Comparison of ENCODE assay signal across 30 cellular contexts in genomic region chr2:203960791-203961190, GRCh38. TPM values are rescaled to one million over a fixed set of nuclear protein-coding genes. Genes with fewer than 3 reads are reported as not detected.
DNase-seq lines count a peak whose midpoint lies in the region; ATAC-seq and TF ChIP-seq lines count a peak whose summit lies in the region.
"Had no signal": no experiment of that assay in that cellular context is flagged by ENCODE, and none has a peak within 500 bp of the region (broad histone marks: within the 10 kb centered on the region; RNA-seq: fewer than 3 reads in every experiment).

No MANE protein-coding gene starts in this region.

- H3F3A ChIP-seq in SK-N-SH (replicated peaks; ENCODE audit: insufficient read depth): no peaks in the 10 kb centered on the region

- no peaks in the 10 kb centered on the region for H3K9me2 ChIP-seq in SK-N-SH

- H3K4me1 Mint-ChIP-seq in T-helper 17 cell: peaks cover 35% of the 10 kb centered on the region

- H3K9me3 ChIP-seq in SK-N-SH (no peaks in the 10 kb centered on the region), T-helper 17 cell (ENCODE audit: control insufficient read depth, low read length, poor library complexity, severe bottlenecking) (no peaks in the 10 kb centered on the region), osteoblast (ENCODE audit: low read depth, low read length) (no peaks in the 10 kb centered on the region)

- H3K27me3 ChIP-seq in SK-N-SH (ENCODE audit: insufficient read depth) (no peaks in the 10 kb centered on the region), osteoblast (ENCODE audit: insufficient read depth, low read length) (peaks cover 3% of the 10 kb centered on the region)

- no peak overlapping the region for H3K9ac ChIP-seq in SK-N-SH

- 41% methylated on average over 2 of the region's 2 CpGs for WGBS in SK-N-SH (ENCODE audit: low lambda C conversion rate)

- peak; percentile 26; the same call in 1 of the 3 replicates for ATAC-seq in SK-N-SH treated with all-trans-retinoic acid at 6 μM for 48 hours
- ATAC-seq in T-helper 17 cell: peak; percentile 38
- no peak for ATAC-seq in HG03457 (IDR thresholded peaks at IDR 0.05; ENCODE audit: unreplicated experiment)
- ATAC-seq: HepG2, K562 had no signal

- DNase-seq in SK-N-SH (no peak), T-helper 17 cell (no peak), choroid plexus epithelial cell (ENCODE audit: low read depth) (peak; percentile 4), osteoblast (ENCODE audit: insufficient read length, low spot score, missing footprints) (peak; percentile 38), T-helper 2 cell (no peak)
- DNase-seq in effector CD8-positive, alpha-beta T cell (lab: John Stamatoyannopoulos, UW): no peak
- DNase-seq: Calu3; CD8-positive, alpha-beta memory T cell; DMS153; GDM1; MM.1S; NCI-H1092; NCI-H1436 treated with DMSO at 0.1 percent for 48 hours; NCI-H2029 treated with DMSO at 0.1 percent for 48 hours; NCI-H226; NCI-H524; NCI-H774; NK-92 treated with Interleukin-12 subunit alpha and Interleukin-12 subunit beta, amount 100 ng/mL, for 24 hours; SIG-M5 had no signal

- no peak for TF ChIP-seq CTCF in SK-N-SH (IDR thresholded peaks at IDR 0.05)
- TF ChIP-seq CTCF in choroid plexus epithelial cell (conservative IDR thresholded peaks at IDR 0.05; ENCODE audit: low read depth, low read length): no peak
- TF ChIP-seq CTCF in osteoblast (IDR thresholded peaks at IDR 0.05; ENCODE audit: extremely low read depth, low read depth, low read length): no peak

- peaks cover 15% of the 10 kb centered on the region for H3K36me3 Mint-ChIP-seq in T-helper 17 cell (ENCODE audit: low read depth)

- H3K4me3 Mint-ChIP-seq in T-helper 17 cell: no peak overlapping the region
- H3K4me3 Mint-ChIP-seq: CD8-positive, alpha-beta memory T cell had no signal

- H3K27ac ChIP-seq in SK-N-SH (ENCODE audit: low read depth in 2 of 2, low read length in 1 of 2) (no peak overlapping the region), osteoblast (ENCODE audit: low read depth, low read length) (no peak overlapping the region)
- H3K27ac ChIP-seq: 22Rv1, C4-2B, RWPE1 had no signal

- TF ChIP-seq RAD21 in SK-N-SH (IDR thresholded peaks at IDR 0.05; ENCODE audit: low read length): no peak

- no peak overlapping the region for H2AFZ ChIP-seq in SK-N-SH (ENCODE audit: low read depth)
- no peak overlapping the region for H2AFZ ChIP-seq in osteoblast (ENCODE audit: low read length)

- H3K4me3 ChIP-seq in SK-N-SH (ENCODE audit: low read depth in 2 of 2, low read length in 1 of 2): no peak overlapping the region
- no peak overlapping the region for H3K4me3 ChIP-seq in choroid plexus epithelial cell (ENCODE audit: low read depth, low read length)
- H3K4me3 ChIP-seq in osteoblast (ENCODE audit: insufficient read depth, low read length): no peak overlapping the region
- H3K4me3 ChIP-seq: K562 had no signal

- CTCF ChIA-PET in SK-N-SH (lab: Yijun Ruan, JAX): interaction anchor here (1.4 kb wide), 1 partner anchor 48 kb away, joined by 3 read pairs; no protein-coding TSS in a partner anchor

- no peaks in the 10 kb centered on the region for H3K27me3 Mint-ChIP-seq in T-helper 17 cell
- H3K27me3 Mint-ChIP-seq: CD8-positive, alpha-beta memory T cell had no signal

- H3K79me2 ChIP-seq in SK-N-SH (ENCODE audit: insufficient read depth) (no peaks in the 10 kb centered on the region), osteoblast (ENCODE audit: insufficient read depth, low read length) (no peaks in the 10 kb centered on the region)

- no peak overlapping the region for H3K4me2 ChIP-seq in SK-N-SH
- H3K4me2 ChIP-seq in osteoblast (ENCODE audit: insufficient read depth, low read length): no peak overlapping the region

- H4K20me1 ChIP-seq in SK-N-SH (ENCODE audit: insufficient read depth) (no peaks in the 10 kb centered on the region), osteoblast (ENCODE audit: insufficient read depth, low read length) (no peaks in the 10 kb centered on the region)

- no peak for TF ChIP-seq EP300 in SK-N-SH (IDR thresholded peaks at IDR 0.05; ENCODE audit: borderline replicate concordance in 1 of 2, low read depth in 1 of 2, low read length in 1 of 2)

- H3K4me1 ChIP-seq in SK-N-SH (ENCODE audit: control insufficient read depth in 1 of 2, insufficient read depth in 2 of 2, low read depth in 1 of 2, low read length in 1 of 2) (no peaks in the 10 kb centered on the region), osteoblast (ENCODE audit: insufficient read depth, low read length) (peaks cover 4% of the 10 kb centered on the region)

- no peaks in the 10 kb centered on the region for H3K36me3 ChIP-seq in SK-N-SH (replicated peaks in 1 of 2; ENCODE audit: control insufficient read depth in 1 of 2, insufficient read depth in 2 of 2, low read length in 1 of 2)
- H3K36me3 ChIP-seq in osteoblast (ENCODE audit: insufficient read depth, low read length): no peaks in the 10 kb centered on the region

- POLR2A ChIA-PET in SK-N-SH (lab: Yijun Ruan, JAX): no interaction called here

- H3K27ac Mint-ChIP-seq in T-helper 17 cell: peak overlapping the region; percentile 99

TF ChIP-seq in SK-N-SH treated with all-trans-retinoic acid at 6 μM for 48 hours, 23 proteins besides CTCF, POLR2A, EP300 and RAD21:
- TF ChIP-seq TOX (CRISPR knock-in tag; IDR thresholded peaks at IDR 0.05; ENCODE audit: borderline replicate concordance) (no peak), TCF4 (CRISPR knock-in tag; IDR thresholded peaks at IDR 0.05; ENCODE audit: borderline replicate concordance) (no peak)
- TF ChIP-seq, protein P1, sequence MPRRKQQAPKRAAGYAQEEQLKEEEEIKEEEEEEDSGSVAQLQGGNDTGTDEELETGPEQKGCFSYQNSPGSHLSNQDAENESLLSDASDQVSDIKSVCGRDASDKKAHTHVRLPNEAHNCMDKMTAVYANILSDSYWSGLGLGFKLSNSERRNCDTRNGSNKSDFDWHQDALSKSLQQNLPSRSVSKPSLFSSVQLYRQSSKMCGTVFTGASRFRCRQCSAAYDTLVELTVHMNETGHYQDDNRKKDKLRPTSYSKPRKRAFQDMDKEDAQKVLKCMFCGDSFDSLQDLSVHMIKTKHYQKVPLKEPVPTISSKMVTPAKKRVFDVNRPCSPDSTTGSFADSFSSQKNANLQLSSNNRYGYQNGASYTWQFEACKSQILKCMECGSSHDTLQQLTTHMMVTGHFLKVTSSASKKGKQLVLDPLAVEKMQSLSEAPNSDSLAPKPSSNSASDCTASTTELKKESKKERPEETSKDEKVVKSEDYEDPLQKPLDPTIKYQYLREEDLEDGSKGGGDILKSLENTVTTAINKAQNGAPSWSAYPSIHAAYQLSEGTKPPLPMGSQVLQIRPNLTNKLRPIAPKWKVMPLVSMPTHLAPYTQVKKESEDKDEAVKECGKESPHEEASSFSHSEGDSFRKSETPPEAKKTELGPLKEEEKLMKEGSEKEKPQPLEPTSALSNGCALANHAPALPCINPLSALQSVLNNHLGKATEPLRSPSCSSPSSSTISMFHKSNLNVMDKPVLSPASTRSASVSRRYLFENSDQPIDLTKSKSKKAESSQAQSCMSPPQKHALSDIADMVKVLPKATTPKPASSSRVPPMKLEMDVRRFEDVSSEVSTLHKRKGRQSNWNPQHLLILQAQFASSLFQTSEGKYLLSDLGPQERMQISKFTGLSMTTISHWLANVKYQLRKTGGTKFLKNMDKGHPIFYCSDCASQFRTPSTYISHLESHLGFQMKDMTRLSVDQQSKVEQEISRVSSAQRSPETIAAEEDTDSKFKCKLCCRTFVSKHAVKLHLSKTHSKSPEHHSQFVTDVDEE (CRISPR knock-in tag; IDR thresholded peaks at IDR 0.05): no peak

TF ChIP-seq in SK-N-SH, 30 proteins besides CTCF, POLR2A, EP300 and RAD21 (continues in another document):
- TF ChIP-seq CHD2 (IDR thresholded peaks at IDR 0.05; ENCODE audit: low read length, partially characterized antibody): no peak
- TF ChIP-seq, protein P2, sequence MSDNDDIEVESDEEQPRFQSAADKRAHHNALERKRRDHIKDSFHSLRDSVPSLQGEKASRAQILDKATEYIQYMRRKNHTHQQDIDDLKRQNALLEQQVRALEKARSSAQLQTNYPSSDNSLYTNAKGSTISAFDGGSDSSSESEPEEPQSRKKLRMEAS (IDR thresholded peaks at IDR 0.05; ENCODE audit: low read depth): no peak
- TF ChIP-seq, protein P3, sequence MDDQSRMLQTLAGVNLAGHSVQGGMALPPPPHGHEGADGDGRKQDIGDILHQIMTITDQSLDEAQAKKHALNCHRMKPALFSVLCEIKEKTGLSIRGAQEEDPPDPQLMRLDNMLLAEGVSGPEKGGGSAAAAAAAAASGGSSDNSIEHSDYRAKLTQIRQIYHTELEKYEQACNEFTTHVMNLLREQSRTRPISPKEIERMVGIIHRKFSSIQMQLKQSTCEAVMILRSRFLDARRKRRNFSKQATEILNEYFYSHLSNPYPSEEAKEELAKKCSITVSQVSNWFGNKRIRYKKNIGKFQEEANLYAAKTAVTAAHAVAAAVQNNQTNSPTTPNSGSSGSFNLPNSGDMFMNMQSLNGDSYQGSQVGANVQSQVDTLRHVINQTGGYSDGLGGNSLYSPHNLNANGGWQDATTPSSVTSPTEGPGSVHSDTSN (IDR thresholded peaks at IDR 0.05): no peak
- TF ChIP-seq JUND (IDR thresholded peaks at IDR 0.05): no peak
- TF ChIP-seq YY1 (IDR thresholded peaks at IDR 0.05; ENCODE audit: low read depth): no peak
- no peak for TF ChIP-seq SIN3A (IDR thresholded peaks at IDR 0.05; ENCODE audit: borderline replicate concordance, low read depth, low read length)
- no peak for TF ChIP-seq GATA2 (CRISPR knock-in tag; IDR thresholded peaks at IDR 0.05)
- no peak for TF ChIP-seq EZH2phosphoT487 (IDR thresholded peaks at IDR 0.05; ENCODE audit: borderline replicate concordance, low read depth)
- TF ChIP-seq NRF1 (IDR thresholded peaks at IDR 0.05; ENCODE audit: low read depth, low read length): no peak
- no peak for TF ChIP-seq SMC3 (IDR thresholded peaks at IDR 0.05; ENCODE audit: low read depth, low read length)
- TF ChIP-seq GABPA (IDR thresholded peaks at IDR 0.05; ENCODE audit: low read depth): no peak
- TF ChIP-seq FOXJ3 (CRISPR knock-in tag; IDR thresholded peaks at IDR 0.05): no peak
- no peak for TF ChIP-seq MXI1 (IDR thresholded peaks at IDR 0.05; ENCODE audit: low read depth, low read length)
- no peak for TF ChIP-seq TAF1 (IDR thresholded peaks at IDR 0.05; ENCODE audit: borderline replicate concordance, low read depth, low read length)
- no peak for TF ChIP-seq POLR2AphosphoS5 (IDR thresholded peaks at IDR 0.05; ENCODE audit: low read depth, low read length)

RNA-seq across cellular contexts. Expression of gene ICOS, which starts 24.2 kb away (rescaled TPM):
- polyA plus RNA-seq in SK-N-SH (2012; rRNA removed): not detected in 2 replicates
- polyA plus RNA-seq in SK-N-SH (2012; cell fraction: cytosol; rRNA removed): not detected in 2 replicates
- polyA plus RNA-seq in SK-N-SH (2012; cell fraction: nucleus; rRNA removed): not detected in 2 replicates
- total RNA-seq in T-helper 17 cell: 100 to 1,000 TPM in 1 of 2 donors, 10 to 100 TPM in 1; 71.5 to 122 TPM
- total RNA-seq in osteoblast: not detected in 2 replicates
- total RNA-seq: Calu3, H1, HepG2, HT-29, K562, LHCN-M2 had no signal
- polyA plus RNA-seq: AG04450, H1, HepG2, K562 had no signal

Comparison
In these comparisons a context has a peak if more than half of its experiments do, and no peak if none do; other contexts are left out.
1. DNase-seq: peak in choroid plexus epithelial cell (single experiment) and osteoblast (single experiment); none in SK-N-SH (single experiment), T-helper 17 cell (0 of 3), T-helper 2 cell (0 of 5) and effector CD8-positive, alpha-beta T cell (single experiment).
2. RNA of gene ICOS, which starts 24.2 kb away (total RNA-seq): 71.5 to 122 TPM in T-helper 17 cell; not detected in osteoblast; every median in the first group is over 10 times any median in the second.